25 cellular contexts compared by ENCODE assay signal in genomic region chr7:4119848-4120247, GRCh38.
"Had no signal": no experiment of that assay in that cellular context is flagged by ENCODE, and none has a peak within 500 bp of the region (broad histone marks: within the 10 kb centered on the region; RNA-seq: fewer than 3 reads in every experiment).

No MANE protein-coding gene starts in this region.

- FAIRE-seq: endometrium, islet of Langerhans had no signal

- ATAC-seq: effector memory CD8-positive, alpha-beta T cell; heart right ventricle; left colon; naive thymus-derived CD4-positive, alpha-beta T cell; psoas muscle; right cardiac atrium; stimulated activated effector memory CD8-positive, alpha-beta T cell treated with anti-CD3 and anti-CD28 coated beads, Interleukin-12 subunit alpha, Interleukin-12 subunit beta, amount 100 ng/mL, for 72 hours had no signal

- DNase-seq: effector memory CD8-positive, alpha-beta T cell; erythroblast; esophagus squamous epithelium; foreskin melanocyte; glutamatergic neuron; heart right ventricle; hippocampal formation; kidney glomerular epithelial cell; left colon; left ventricle myocardium inferior; mammary epithelial cell; mesendoderm; midbrain; naive thymus-derived CD4-positive, alpha-beta T cell; psoas muscle; right cardiac atrium; stimulated activated CD4-positive, alpha-beta T cell treated with anti-CD3 and anti-CD28 coated beads, Interleukin-2, amount 100 ng/mL, for 24 hours; stimulated activated CD4-positive, alpha-beta T cell treated with anti-CD3 and anti-CD28 coated beads, Interleukin-4, amount 100 ng/mL, for 24 hours; stimulated activated naive CD4-positive, alpha-beta T cell treated with Interleukin-2 at 50 U/mL for 16 hours; stomach; thyroid gland; trophoblast cell had no signal
